12 cellular contexts compared by ENCODE assay signal in the genomic region with DNA sequence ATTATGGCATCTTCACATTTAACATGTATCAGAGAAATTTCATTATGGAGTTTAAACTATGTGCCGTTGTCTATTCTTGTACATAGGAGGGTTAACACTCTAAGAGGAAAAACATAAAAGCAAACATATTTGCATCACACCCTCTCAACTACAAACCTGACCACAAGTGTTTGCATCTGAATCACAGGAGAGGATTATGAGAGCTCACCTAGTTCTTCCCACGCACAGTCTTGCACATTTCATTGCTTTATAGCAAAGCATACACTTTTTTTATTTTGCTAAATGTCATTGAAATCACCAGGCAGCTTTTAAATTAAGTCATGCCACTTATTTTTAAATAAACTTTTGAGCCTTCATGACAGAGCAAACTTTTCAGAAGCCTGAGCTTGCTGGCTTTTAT. TPM values are rescaled to one million over a fixed set of nuclear protein-coding genes. Genes with fewer than 3 reads are reported as not detected.
DNase-seq lines count a peak whose midpoint lies in the region; ATAC-seq lines count a peak whose summit lies in the region.
"Had no signal": no experiment of that assay in that cellular context is flagged by ENCODE, and none has a peak within 500 bp of the region (broad histone marks: within the 10 kb centered on the region; RNA-seq: fewer than 3 reads in every experiment).

No MANE protein-coding gene starts in this region.

- DNase-seq in stimulated activated CD4-positive, alpha-beta T cell treated with anti-CD3 and anti-CD28 coated beads, Interleukin-15, amount 100 ng/mL, for 24 hours = peak; percentile 50
- no peak for DNase-seq in stimulated activated CD4-positive, alpha-beta T cell treated with anti-CD3 and anti-CD28 coated beads, Interleukin-12 subunit alpha, Interleukin-12 subunit beta, amount 100 ng/mL, for 4 hours
- DNase-seq in activated naive CD8-positive, alpha-beta T cell treated with anti-CD3 and anti-CD28 coated beads, Interleukin-2, amount 10 ng/mL, durations not matched to agents 7 days and 5 days = no peak
- no peak for DNase-seq in stimulated activated naive CD8-positive, alpha-beta T cell treated with anti-CD3 and anti-CD28 coated beads, Interleukin-15, Interleukin-2, amounts not matched to agents 100 U/mL and 50 U/mL, for 24 hours
- no peak for DNase-seq in medulla oblongata (ENCODE audit: extremely low spot score)
- DNase-seq: NCI-H1417; NCI-H526; stimulated activated naive B cell treated with anti-CD40 and anti-IgM and Interleukin-4, amounts not matched to agents 10 μg/mL and 1 μg/mL and 100 μg/mL, for 72 hours had no signal

- H3K4me3 Mint-ChIP-seq in T-helper 1 cell treated with Interleukin-12 subunit alpha and Interleukin-12 subunit beta and Interleukin-4 antibody, amounts not matched to agents 30 μg/mL and 1 μg/mL, for 36 hours = peak overlapping the region; percentile 84
- peak overlapping the region; percentile 78 for H3K4me3 Mint-ChIP-seq in activated naive CD8-positive, alpha-beta T cell treated with anti-CD3 and anti-CD28 coated beads, Interleukin-2, amount 10 ng/mL, durations not matched to agents 7 days and 5 days
- H3K4me3 Mint-ChIP-seq: IgD-negative memory B cell; stimulated activated naive B cell treated with anti-CD40 and anti-IgM and Interleukin-4, amounts not matched to agents 10 μg/mL and 1 μg/mL and 100 μg/mL, for 72 hours had no signal

- H3K9me3 Mint-ChIP-seq in T-helper 1 cell treated with Interleukin-12 subunit alpha and Interleukin-12 subunit beta and Interleukin-4 antibody, amounts not matched to agents 30 μg/mL and 1 μg/mL, for 36 hours = no peaks in the 10 kb centered on the region
- H3K9me3 Mint-ChIP-seq in activated naive CD8-positive, alpha-beta T cell treated with anti-CD3 and anti-CD28 coated beads, Interleukin-2, amount 10 ng/mL, durations not matched to agents 7 days and 5 days = peaks cover under 1% of the 10 kb centered on the region
- H3K9me3 Mint-ChIP-seq: IgD-negative memory B cell; stimulated activated naive B cell treated with anti-CD40 and anti-IgM and Interleukin-4, amounts not matched to agents 10 μg/mL and 1 μg/mL and 100 μg/mL, for 72 hours had no signal

- H3K4me1 Mint-ChIP-seq in T-helper 1 cell treated with Interleukin-12 subunit alpha and Interleukin-12 subunit beta and Interleukin-4 antibody, amounts not matched to agents 30 μg/mL and 1 μg/mL, for 36 hours (ENCODE audit: low read depth) = peaks cover 69% of the 10 kb centered on the region
- peaks cover 54% of the 10 kb centered on the region for H3K4me1 Mint-ChIP-seq in activated naive CD8-positive, alpha-beta T cell treated with anti-CD3 and anti-CD28 coated beads, Interleukin-2, amount 10 ng/mL, durations not matched to agents 7 days and 5 days
- H3K4me1 Mint-ChIP-seq: IgD-negative memory B cell; stimulated activated naive B cell treated with anti-CD40 and anti-IgM and Interleukin-4, amounts not matched to agents 10 μg/mL and 1 μg/mL and 100 μg/mL, for 72 hours had no signal

- peak overlapping the region; percentile 98 for H3K27ac Mint-ChIP-seq in T-helper 1 cell treated with Interleukin-12 subunit alpha and Interleukin-12 subunit beta and Interleukin-4 antibody, amounts not matched to agents 30 μg/mL and 1 μg/mL, for 36 hours
- H3K27ac Mint-ChIP-seq in activated naive CD8-positive, alpha-beta T cell treated with anti-CD3 and anti-CD28 coated beads, Interleukin-2, amount 10 ng/mL, durations not matched to agents 7 days and 5 days = peak overlapping the region; percentile 88
- H3K27ac Mint-ChIP-seq: IgD-negative memory B cell; stimulated activated naive B cell treated with anti-CD40 and anti-IgM and Interleukin-4, amounts not matched to agents 10 μg/mL and 1 μg/mL and 100 μg/mL, for 72 hours had no signal

- H3K36me3 Mint-ChIP-seq in T-helper 1 cell treated with Interleukin-12 subunit alpha and Interleukin-12 subunit beta and Interleukin-4 antibody, amounts not matched to agents 30 μg/mL and 1 μg/mL, for 36 hours (ENCODE audit: low read depth) = peaks cover 60% of the 10 kb centered on the region
- peaks cover 32% of the 10 kb centered on the region for H3K36me3 Mint-ChIP-seq in activated naive CD8-positive, alpha-beta T cell treated with anti-CD3 and anti-CD28 coated beads, Interleukin-2, amount 10 ng/mL, durations not matched to agents 7 days and 5 days
- H3K36me3 Mint-ChIP-seq: IgD-negative memory B cell; stimulated activated naive B cell treated with anti-CD40 and anti-IgM and Interleukin-4, amounts not matched to agents 10 μg/mL and 1 μg/mL and 100 μg/mL, for 72 hours had no signal

- POLR2A ChIA-PET in activated naive CD8-positive, alpha-beta T cell treated with anti-CD3 and anti-CD28 coated beads, Interleukin-2, amount 10 ng/mL, durations not matched to agents 7 days and 5 days (lab: Charles Lee) = interaction anchor here (0.6 to 1.6 kb wide), 3 partner anchors 11 to 246 kb away, joined by 3 to 5 read pairs (median 4); partner anchors contain the start of genes CIP2A and DZIP3

- no peaks in the 10 kb centered on the region for H3K27me3 Mint-ChIP-seq in T-helper 1 cell treated with Interleukin-12 subunit alpha and Interleukin-12 subunit beta and Interleukin-4 antibody, amounts not matched to agents 30 μg/mL and 1 μg/mL, for 36 hours (ENCODE audit: low read depth)
- no peaks in the 10 kb centered on the region for H3K27me3 Mint-ChIP-seq in activated naive CD8-positive, alpha-beta T cell treated with anti-CD3 and anti-CD28 coated beads, Interleukin-2, amount 10 ng/mL, durations not matched to agents 7 days and 5 days
- H3K27me3 Mint-ChIP-seq: IgD-negative memory B cell had no signal

- ATAC-seq in activated naive CD8-positive, alpha-beta T cell treated with anti-CD3 and anti-CD28 coated beads, Interleukin-2, amount 10 ng/mL, durations not matched to agents 7 days and 5 days (ENCODE audit: low read depth) = peak; percentile 62
- peak; percentile 72 for ATAC-seq in stimulated activated naive CD8-positive, alpha-beta T cell treated with anti-CD3 and anti-CD28 coated beads, Interleukin-15, Interleukin-2, amounts not matched to agents 100 U/mL and 50 U/mL, for 24 hours
- ATAC-seq in GM21526 (IDR thresholded peaks at IDR 0.05; ENCODE audit: low FRiP score, unreplicated experiment) = no peak
- no peak for ATAC-seq in GM21381 (IDR thresholded peaks at IDR 0.05; ENCODE audit: unreplicated experiment)
- ATAC-seq: stimulated activated naive B cell treated with anti-CD40 and anti-IgM and Interleukin-4, amounts not matched to agents 10 μg/mL and 1 μg/mL and 100 μg/mL, for 72 hours had no signal

RNA-seq across cellular contexts. Expression of gene TRAT1, which starts 12.5 kb away (rescaled TPM):
- total RNA-seq in activated naive CD8-positive, alpha-beta T cell treated with anti-CD3 and anti-CD28 coated beads, Interleukin-2, amount 10 ng/mL, durations not matched to agents 7 days and 5 days = 10 to 100 TPM; 54.5 to 56.0 TPM

Comparison
In these comparisons a context has a peak if more than half of its experiments do, and no peak if none do; other contexts are left out.
1. ATAC-seq: peak in activated naive CD8-positive, alpha-beta T cell treated with anti-CD3 and anti-CD28 coated beads, Interleukin-2, amount 10 ng/mL, durations not matched to agents 7 days and 5 days (single experiment) and stimulated activated naive CD8-positive, alpha-beta T cell treated with anti-CD3 and anti-CD28 coated beads, Interleukin-15, Interleukin-2, amounts not matched to agents 100 U/mL and 50 U/mL, for 24 hours (single experiment); none in GM21526 (single experiment) and GM21381 (single experiment).